ENCODE assay signal across 1 cellular context in the genomic region with DNA sequence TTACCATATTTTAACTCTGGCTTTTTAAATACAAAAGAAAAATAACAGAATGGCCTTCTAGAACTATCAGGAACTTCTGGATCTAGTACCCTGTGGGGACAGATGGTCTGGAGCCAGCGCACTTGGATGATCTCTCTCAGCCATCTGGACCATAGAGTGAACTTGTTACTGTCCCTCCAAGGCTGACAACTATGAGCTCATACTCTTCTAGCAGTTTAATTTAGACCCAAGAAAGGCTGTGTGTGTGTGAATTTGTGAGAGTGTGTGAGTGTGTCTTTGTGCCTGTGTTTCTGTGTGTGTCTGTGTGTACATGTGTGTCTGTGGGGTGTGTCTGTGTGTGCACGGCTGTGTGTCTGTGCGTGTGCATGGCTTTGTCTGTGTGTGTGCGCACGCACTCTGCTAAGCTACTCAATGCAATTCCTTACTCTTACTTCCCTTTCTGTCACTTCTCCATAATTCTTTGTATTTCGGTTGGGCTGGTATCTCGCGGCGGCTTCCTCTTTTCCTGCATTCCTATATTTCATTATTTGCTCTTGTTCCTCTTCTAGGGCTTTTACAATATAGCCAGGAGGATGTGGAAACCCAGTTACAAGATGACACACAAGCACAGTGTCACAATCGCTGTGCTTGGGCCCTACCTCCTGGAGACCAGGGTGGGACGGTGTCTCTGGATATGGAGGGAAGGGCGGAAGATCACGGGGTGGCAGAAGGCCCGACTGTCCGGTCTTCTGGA.
A peak's percentile ranks its signal among the peaks of the same experiment; 100 is the strongest.
TF ChIP-seq lines count a peak whose summit lies in the region.

No MANE protein-coding gene starts in this region.

TF ChIP-seq in K562, 482 proteins besides CTCF, POLR2A, EP300 and RAD21 (continued from another document and continues in another):
- TF ChIP-seq MNT (conservative IDR thresholded peaks at IDR 0.05), result 0 out of 4 replicates have a peak, but pooled peaks of 1 of the 2 experiments have one; percentile 33
- TF ChIP-seq, protein P1, sequence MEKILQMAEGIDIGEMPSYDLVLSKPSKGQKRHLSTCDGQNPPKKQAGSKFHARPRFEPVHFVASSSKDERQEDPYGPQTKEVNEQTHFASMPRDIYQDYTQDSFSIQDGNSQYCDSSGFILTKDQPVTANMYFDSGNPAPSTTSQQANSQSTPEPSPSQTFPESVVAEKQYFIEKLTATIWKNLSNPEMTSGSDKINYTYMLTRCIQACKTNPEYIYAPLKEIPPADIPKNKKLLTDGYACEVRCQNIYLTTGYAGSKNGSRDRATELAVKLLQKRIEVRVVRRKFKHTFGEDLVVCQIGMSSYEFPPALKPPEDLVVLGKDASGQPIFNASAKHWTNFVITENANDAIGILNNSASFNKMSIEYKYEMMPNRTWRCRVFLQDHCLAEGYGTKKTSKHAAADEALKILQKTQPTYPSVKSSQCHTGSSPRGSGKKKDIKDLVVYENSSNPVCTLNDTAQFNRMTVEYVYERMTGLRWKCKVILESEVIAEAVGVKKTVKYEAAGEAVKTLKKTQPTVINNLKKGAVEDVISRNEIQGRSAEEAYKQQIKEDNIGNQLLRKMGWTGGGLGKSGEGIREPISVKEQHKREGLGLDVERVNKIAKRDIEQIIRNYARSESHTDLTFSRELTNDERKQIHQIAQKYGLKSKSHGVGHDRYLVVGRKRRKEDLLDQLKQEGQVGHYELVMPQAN (IDR thresholded peaks at IDR 0.05; ENCODE audit: borderline replicate concordance), result peak; percentile 65; the same call in 1 of the 2 replicates
- TF ChIP-seq STAT5A (IDR thresholded peaks at IDR 0.05; ENCODE audit: borderline replicate concordance, low read length), result no peak
- TF ChIP-seq SRSF9 (IDR thresholded peaks at IDR 0.05; ENCODE audit: borderline replicate concordance, low read depth, low read length), result no peak
- TF ChIP-seq ZNF77 (CRISPR knock-in tag; IDR thresholded peaks at IDR 0.05), result no peak
- TF ChIP-seq RBM25 (IDR thresholded peaks at IDR 0.05; ENCODE audit: low read depth, low read length, severe bottlenecking), result no peak
- no peak for TF ChIP-seq SIN3A (IDR thresholded peaks at IDR 0.05; ENCODE audit: borderline replicate concordance in 2 of 2, control insufficient read depth in 1 of 2, low read depth in 2 of 2, low read length in 2 of 2)
- TF ChIP-seq PKNOX1 (IDR thresholded peaks at IDR 0.05), result peak; percentile 17
- 0 out of 2 replicates have a peak, but pooled peaks have one; percentile 16 for TF ChIP-seq HINFP (tag; conservative IDR thresholded peaks at IDR 0.05; ENCODE audit: low read depth)
- no peak for TF ChIP-seq EWSR1 (IDR thresholded peaks at IDR 0.05; ENCODE audit: borderline replicate concordance, low read depth, partially characterized antibody)
- peak; percentile 83 for TF ChIP-seq EHMT2 (IDR thresholded peaks at IDR 0.05)
- TF ChIP-seq ASH1L (IDR thresholded peaks at IDR 0.05; ENCODE audit: borderline replicate concordance, low read depth, partially characterized antibody), result no peak
- no peak for TF ChIP-seq MCM2 (IDR thresholded peaks at IDR 0.05; ENCODE audit: low read depth)
- TF ChIP-seq CBX8 (IDR thresholded peaks at IDR 0.05; ENCODE audit: borderline replicate concordance, extremely low read depth, low read depth, low read length, poor library complexity, severe bottlenecking), result no peak
- peak; percentile 92 for TF ChIP-seq ELF4 (CRISPR knock-in tag; IDR thresholded peaks at IDR 0.05)
- TF ChIP-seq MCM3 (IDR thresholded peaks at IDR 0.05), result no peak
- TF ChIP-seq CAMTA2 (CRISPR knock-in tag; conservative IDR thresholded peaks at IDR 0.05), result no peak
- peak in 1 of 2 experiments; percentile 97; a peak in 2 of 4 replicates for TF ChIP-seq KDM1A (IDR thresholded peaks at IDR 0.05)
- TF ChIP-seq POLR2G (IDR thresholded peaks at IDR 0.05; ENCODE audit: low read depth, low read length), result no peak
- TF ChIP-seq SMARCB1 (IDR thresholded peaks at IDR 0.05; ENCODE audit: insufficient read length, low read depth), result no peak
- TF ChIP-seq SMAD4 (CRISPR knock-in tag; conservative IDR thresholded peaks at IDR 0.05), result 0 out of 2 replicates have a peak, but pooled peaks have one; percentile 61
- TF ChIP-seq MIER1 (IDR thresholded peaks at IDR 0.05; ENCODE audit: low read depth), result no peak
- no peak for TF ChIP-seq KAT2B (IDR thresholded peaks at IDR 0.05; ENCODE audit: low read depth, low read length)
- TF ChIP-seq PPARD (CRISPR knock-in tag; IDR thresholded peaks at IDR 0.05), result no peak
- TF ChIP-seq MEIS2 (IDR thresholded peaks at IDR 0.05; ENCODE audit: partially characterized antibody), result peak; percentile 88
- TF ChIP-seq XRCC4 (IDR thresholded peaks at IDR 0.05; ENCODE audit: extremely low read depth, insufficient read depth, insufficient read length), result no peak
- TF ChIP-seq, protein P2, sequence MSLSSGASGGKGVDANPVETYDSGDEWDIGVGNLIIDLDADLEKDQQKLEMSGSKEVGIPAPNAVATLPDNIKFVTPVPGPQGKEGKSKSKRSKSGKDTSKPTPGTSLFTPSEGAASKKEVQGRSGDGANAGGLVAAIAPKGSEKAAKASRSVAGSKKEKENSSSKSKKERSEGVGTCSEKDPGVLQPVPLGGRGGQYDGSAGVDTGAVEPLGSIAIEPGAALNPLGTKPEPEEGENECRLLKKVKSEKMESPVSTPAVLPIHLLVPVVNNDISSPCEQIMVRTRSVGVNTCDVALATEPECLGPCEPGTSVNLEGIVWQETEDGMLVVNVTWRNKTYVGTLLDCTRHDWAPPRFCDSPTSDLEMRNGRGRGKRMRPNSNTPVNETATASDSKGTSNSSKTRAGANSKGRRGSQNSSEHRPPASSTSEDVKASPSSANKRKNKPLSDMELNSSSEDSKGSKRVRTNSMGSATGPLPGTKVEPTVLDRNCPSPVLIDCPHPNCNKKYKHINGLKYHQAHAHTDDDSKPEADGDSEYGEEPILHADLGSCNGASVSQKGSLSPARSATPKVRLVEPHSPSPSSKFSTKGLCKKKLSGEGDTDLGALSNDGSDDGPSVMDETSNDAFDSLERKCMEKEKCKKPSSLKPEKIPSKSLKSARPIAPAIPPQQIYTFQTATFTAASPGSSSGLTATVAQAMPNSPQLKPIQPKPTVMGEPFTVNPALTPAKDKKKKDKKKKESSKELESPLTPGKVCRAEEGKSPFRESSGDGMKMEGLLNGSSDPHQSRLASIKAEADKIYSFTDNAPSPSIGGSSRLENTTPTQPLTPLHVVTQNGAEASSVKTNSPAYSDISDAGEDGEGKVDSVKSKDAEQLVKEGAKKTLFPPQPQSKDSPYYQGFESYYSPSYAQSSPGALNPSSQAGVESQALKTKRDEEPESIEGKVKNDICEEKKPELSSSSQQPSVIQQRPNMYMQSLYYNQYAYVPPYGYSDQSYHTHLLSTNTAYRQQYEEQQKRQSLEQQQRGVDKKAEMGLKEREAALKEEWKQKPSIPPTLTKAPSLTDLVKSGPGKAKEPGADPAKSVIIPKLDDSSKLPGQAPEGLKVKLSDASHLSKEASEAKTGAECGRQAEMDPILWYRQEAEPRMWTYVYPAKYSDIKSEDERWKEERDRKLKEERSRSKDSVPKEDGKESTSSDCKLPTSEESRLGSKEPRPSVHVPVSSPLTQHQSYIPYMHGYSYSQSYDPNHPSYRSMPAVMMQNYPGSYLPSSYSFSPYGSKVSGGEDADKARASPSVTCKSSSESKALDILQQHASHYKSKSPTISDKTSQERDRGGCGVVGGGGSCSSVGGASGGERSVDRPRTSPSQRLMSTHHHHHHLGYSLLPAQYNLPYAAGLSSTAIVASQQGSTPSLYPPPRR (CRISPR knock-in tag; IDR thresholded peaks at IDR 0.05; ENCODE audit: borderline replicate concordance), result no peak
- TF ChIP-seq DACH1 (IDR thresholded peaks at IDR 0.05; ENCODE audit: partially characterized antibody), result no peak
- TF ChIP-seq, protein P3, sequence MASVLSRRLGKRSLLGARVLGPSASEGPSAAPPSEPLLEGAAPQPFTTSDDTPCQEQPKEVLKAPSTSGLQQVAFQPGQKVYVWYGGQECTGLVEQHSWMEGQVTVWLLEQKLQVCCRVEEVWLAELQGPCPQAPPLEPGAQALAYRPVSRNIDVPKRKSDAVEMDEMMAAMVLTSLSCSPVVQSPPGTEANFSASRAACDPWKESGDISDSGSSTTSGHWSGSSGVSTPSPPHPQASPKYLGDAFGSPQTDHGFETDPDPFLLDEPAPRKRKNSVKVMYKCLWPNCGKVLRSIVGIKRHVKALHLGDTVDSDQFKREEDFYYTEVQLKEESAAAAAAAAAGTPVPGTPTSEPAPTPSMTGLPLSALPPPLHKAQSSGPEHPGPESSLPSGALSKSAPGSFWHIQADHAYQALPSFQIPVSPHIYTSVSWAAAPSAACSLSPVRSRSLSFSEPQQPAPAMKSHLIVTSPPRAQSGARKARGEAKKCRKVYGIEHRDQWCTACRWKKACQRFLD (CRISPR knock-in tag; IDR thresholded peaks at IDR 0.05), result no peak
- no peak for TF ChIP-seq IRF2 (CRISPR knock-in tag; IDR thresholded peaks at IDR 0.05)
- TF ChIP-seq DNMT1 (IDR thresholded peaks at IDR 0.05), result no peak
- no peak for TF ChIP-seq RUNX1 (IDR thresholded peaks at IDR 0.05; ENCODE audit: low read depth)
- no peak for TF ChIP-seq FOXA1 (IDR thresholded peaks at IDR 0.05; ENCODE audit: borderline replicate concordance)
- TF ChIP-seq, protein P4, sequence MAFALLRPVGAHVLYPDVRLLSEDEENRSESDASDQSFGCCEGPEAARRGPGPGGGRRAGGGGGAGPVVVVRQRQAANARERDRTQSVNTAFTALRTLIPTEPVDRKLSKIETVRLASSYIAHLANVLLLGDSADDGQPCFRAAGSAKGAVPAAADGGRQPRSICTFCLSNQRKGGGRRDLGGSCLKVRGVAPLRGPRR (CRISPR knock-in tag; IDR thresholded peaks at IDR 0.05), result no peak
- TF ChIP-seq ZNF24 (IDR thresholded peaks at IDR 0.05), result no peak
- no peak for TF ChIP-seq NR0B1 (IDR thresholded peaks at IDR 0.05; ENCODE audit: partially characterized antibody)
- TF ChIP-seq, protein P5, sequence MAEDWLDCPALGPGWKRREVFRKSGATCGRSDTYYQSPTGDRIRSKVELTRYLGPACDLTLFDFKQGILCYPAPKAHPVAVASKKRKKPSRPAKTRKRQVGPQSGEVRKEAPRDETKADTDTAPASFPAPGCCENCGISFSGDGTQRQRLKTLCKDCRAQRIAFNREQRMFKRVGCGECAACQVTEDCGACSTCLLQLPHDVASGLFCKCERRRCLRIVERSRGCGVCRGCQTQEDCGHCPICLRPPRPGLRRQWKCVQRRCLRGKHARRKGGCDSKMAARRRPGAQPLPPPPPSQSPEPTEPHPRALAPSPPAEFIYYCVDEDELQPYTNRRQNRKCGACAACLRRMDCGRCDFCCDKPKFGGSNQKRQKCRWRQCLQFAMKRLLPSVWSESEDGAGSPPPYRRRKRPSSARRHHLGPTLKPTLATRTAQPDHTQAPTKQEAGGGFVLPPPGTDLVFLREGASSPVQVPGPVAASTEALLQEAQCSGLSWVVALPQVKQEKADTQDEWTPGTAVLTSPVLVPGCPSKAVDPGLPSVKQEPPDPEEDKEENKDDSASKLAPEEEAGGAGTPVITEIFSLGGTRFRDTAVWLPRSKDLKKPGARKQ (CRISPR knock-in tag; IDR thresholded peaks at IDR 0.05), result 0 out of 2 replicates have a peak, but pooled peaks have one; percentile 6
- TF ChIP-seq BACH1 (tag; IDR thresholded peaks at IDR 0.05), result no peak
- no peak; the same call in 1 of the 2 replicates for TF ChIP-seq NFIC (IDR thresholded peaks at IDR 0.05)
- TF ChIP-seq SLC30A9 (CRISPR knock-in tag; IDR thresholded peaks at IDR 0.05), result no peak
- TF ChIP-seq CEBPG (CRISPR knock-in tag; IDR thresholded peaks at IDR 0.05), result no peak
- TF ChIP-seq CEBPG (tag; conservative IDR thresholded peaks at IDR 0.05 in 1 of 2, IDR thresholded peaks at IDR 0.05 in 1 of 2), result no peak
- TF ChIP-seq KLF1 (tag; IDR thresholded peaks at IDR 0.05), result no peak
- no peak for TF ChIP-seq ZNF57 (CRISPR knock-in tag; IDR thresholded peaks at IDR 0.05)
- TF ChIP-seq ZNF444 (CRISPR knock-in tag; IDR thresholded peaks at IDR 0.05), result no peak; the same call in 1 of the 2 replicates
- no peak for TF ChIP-seq CREB1 (IDR thresholded peaks at IDR 0.05)
- TF ChIP-seq CREB1 (CRISPR knock-in tag; IDR thresholded peaks at IDR 0.05), result no peak
